In genomic region chr1:7009741-7010525, GRCh38 we compare ENCODE assay signal across 21 cellular contexts.
DNase-seq lines count a peak whose midpoint lies in the region; ATAC-seq and TF ChIP-seq lines count a peak whose summit lies in the region.
"Had no signal": no experiment of that assay in that cellular context is flagged by ENCODE, and none has a peak within 500 bp of the region (broad histone marks: within the 10 kb centered on the region; RNA-seq: fewer than 3 reads in every experiment).

No MANE protein-coding gene starts in this region.

- no peak overlapping the region for H3K18ac ChIP-seq in H9 (ENCODE audit: insufficient read length, low read depth, low read length)

- no peak for DNase-seq in H9
- DNase-seq in Panc1 (ENCODE audit: low read depth, low spot score), result no peak
- DNase-seq in endodermal cell, result peak; percentile 36
- peak; percentile 47 for DNase-seq in posterior vena cava (ENCODE audit: low spot score)
- no peak for DNase-seq in coronary artery (ENCODE audit: low spot score)
- DNase-seq in SK-N-DZ (ENCODE audit: low spot score), result no peak
- DNase-seq: ACHN; BE2C; C1 segment of cervical spinal cord; CD4-positive, CD25-positive, alpha-beta regulatory T cell; CD8-positive, alpha-beta memory T cell; COR-L47; DMS 273 treated with DMSO at 0.1 percent for 48 hours; DMS53; DND-41; EL; HFFc6; IMR-90 had no signal

- H4K91ac ChIP-seq in H9 (ENCODE audit: insufficient read length, low read depth, low read length), result no peak overlapping the region

- H3K23me2 ChIP-seq in H9 (ENCODE audit: insufficient read length, low read depth, low read length, poor library complexity, severe bottlenecking), result no peaks in the 10 kb centered on the region

- H3K9me3 ChIP-seq in H9 (ENCODE audit: control insufficient read depth, low read depth, low read length) (no peaks in the 10 kb centered on the region), Panc1 (ENCODE audit: control insufficient read depth, insufficient read depth, low read depth, low read length) (no peaks in the 10 kb centered on the region), endodermal cell (ENCODE audit: control insufficient read depth, low read length) (no peaks in the 10 kb centered on the region)
- H3K9me3 ChIP-seq: BE2C had no signal

- H3K79me2 ChIP-seq in H9 (ENCODE audit: insufficient read depth, low read length), result no peaks in the 10 kb centered on the region

- no peaks in the 10 kb centered on the region for H3K4me1 ChIP-seq in H9 (ENCODE audit: insufficient read depth, low read length)
- H3K4me1 ChIP-seq in Panc1 (ENCODE audit: control insufficient read depth, insufficient read depth, low read length), result no peaks in the 10 kb centered on the region
- H3K4me1 ChIP-seq in endodermal cell (ENCODE audit: control insufficient read depth, insufficient read depth, low read length), result no peaks in the 10 kb centered on the region
- H3K4me1 ChIP-seq: BE2C had no signal

- in situ Hi-C loops in Panc1 (cut with HindIII; ENCODE audit: low pct_unique_long_range_greater_than_20kb, low sequenced_read_pairs), result no loop called here

- intact Hi-C loops in Panc1 (cut with micrococcal nuclease; ENCODE audit: unreplicated experiment) (no loop called here), posterior vena cava (cut with DNase I) (no loop called here)

- peaks cover 4% of the 10 kb centered on the region; the same call in 1 of the 2 replicates for H3K27me3 Mint-ChIP-seq in H9 (ENCODE audit: low read depth)
- H3K27me3 Mint-ChIP-seq in endodermal cell (ENCODE audit: insufficient read depth), result peaks cover 1% of the 10 kb centered on the region
- H3K27me3 Mint-ChIP-seq: CD4-positive, CD25-positive, alpha-beta regulatory T cell had no signal

- no peak overlapping the region for H3T11ph ChIP-seq in H9 (ENCODE audit: low read length)

- H3K36me3 Mint-ChIP-seq in H9 (ENCODE audit: insufficient read depth in 1 of 3, low read depth in 3 of 3) (no peaks in the 10 kb centered on the region), endodermal cell (ENCODE audit: low read depth) (no peaks in the 10 kb centered on the region)
- H3K36me3 Mint-ChIP-seq: CD4-positive, CD25-positive, alpha-beta regulatory T cell; CD8-positive, alpha-beta memory T cell had no signal

- POLR2A ChIA-PET in Panc1 (lab: Charles Lee), result no interaction called here

- H3K79me1 ChIP-seq in H9 (ENCODE audit: insufficient read depth, low read depth, low read length, poor library complexity, severe bottlenecking), result no peaks in the 10 kb centered on the region

- no peak overlapping the region for H2BK120ac ChIP-seq in H9 (ENCODE audit: low read depth, low read length, poor library complexity, severe bottlenecking)

- no peak overlapping the region for H3K56ac ChIP-seq in H9 (ENCODE audit: insufficient read length, low read depth, low read length)

- no peak overlapping the region for H3K4me2 ChIP-seq in H9 (ENCODE audit: insufficient read depth, insufficient read length, low read length)

- H2AFZ ChIP-seq in H9 (ENCODE audit: low read length), result no peak overlapping the region

- H4K8ac ChIP-seq in H9 (replicated peaks; ENCODE audit: insufficient read length, low read depth, low read length), result no peak overlapping the region

- no peaks in the 10 kb centered on the region for H4K20me1 ChIP-seq in H9 (ENCODE audit: control insufficient read depth, insufficient read depth, insufficient read length)

- WGBS in H9 (ENCODE audit: extremely low coverage, insufficient read length, low lambda C conversion rate), result no CpG with 5 or more reads among the region's 16 CpGs
- WGBS in endodermal cell (ENCODE audit: insufficient coverage in 1 of 2, insufficient read length in 1 of 2), 2 experiments, result 88 to 92% methylated on average over 7 to 16 of the region's 16 CpGs

- H3K9ac ChIP-seq in H9 (ENCODE audit: extremely low read depth, insufficient read length, low read length), result no peak overlapping the region
- no peak overlapping the region for H3K9ac ChIP-seq in endodermal cell (ENCODE audit: extremely low read depth, low read length, poor library complexity, severe bottlenecking)

- H2BK20ac ChIP-seq in H9 (ENCODE audit: low read depth, low read length, poor library complexity, severe bottlenecking), result no peak overlapping the region

- no peak overlapping the region for H3K27ac ChIP-seq in H9 (ENCODE audit: insufficient read length, low read depth, low read length)
- no peak overlapping the region for H3K27ac ChIP-seq in Panc1 (ENCODE audit: low read length)
- H3K27ac ChIP-seq in endodermal cell (ENCODE audit: low read depth, low read length), result no peak overlapping the region
- H3K27ac ChIP-seq in coronary artery, result no peak overlapping the region

- no peak overlapping the region for H4K5ac ChIP-seq in H9 (ENCODE audit: insufficient read length, low read depth, low read length)

- no peak for TF ChIP-seq CTCF in H9 (conservative IDR thresholded peaks at IDR 0.05)
- no peak for TF ChIP-seq CTCF in Panc1 (IDR thresholded peaks at IDR 0.05)
- no peak for TF ChIP-seq CTCF in endodermal cell (conservative IDR thresholded peaks at IDR 0.05)
- TF ChIP-seq CTCF in coronary artery (IDR thresholded peaks at IDR 0.05), result no peak

- ATAC-seq in Panc1, result 0 out of 2 replicates have a peak, but pooled peaks have one; percentile 27
- ATAC-seq in HG03039 (IDR thresholded peaks at IDR 0.05; ENCODE audit: unreplicated experiment), result no peak
- ATAC-seq: GM12878, HCT116 had no signal

- H3K27ac Mint-ChIP-seq in H9, result no peak overlapping the region
- H3K27ac Mint-ChIP-seq in endodermal cell, result no peak overlapping the region
- H3K27ac Mint-ChIP-seq: CD4-positive, CD25-positive, alpha-beta regulatory T cell; CD8-positive, alpha-beta memory T cell; HFFc6 had no signal

- H3K36me3 ChIP-seq in Panc1 (ENCODE audit: control insufficient read depth, insufficient read depth, low read length), result no peaks in the 10 kb centered on the region
- H3K36me3 ChIP-seq in endodermal cell (ENCODE audit: control insufficient read depth, insufficient read depth, low read length), result no peaks in the 10 kb centered on the region
- H3K36me3 ChIP-seq: BE2C had no signal

- peak overlapping the region; percentile 37; the same call in 1 of the 2 replicates for H3K14ac ChIP-seq in H9 (ENCODE audit: insufficient read depth, low read length)

- no peak overlapping the region for H2BK5ac ChIP-seq in H9 (ENCODE audit: insufficient read length, low read length)

- no peak overlapping the region for H3K4ac ChIP-seq in H9 (ENCODE audit: low read depth, low read length)

- H2BK12ac ChIP-seq in H9 (ENCODE audit: insufficient read length, low read depth, low read length), result no peak overlapping the region

- H3K4me3 ChIP-seq in Panc1 (ENCODE audit: low read depth in 2 of 2, low read length in 2 of 2), result no peak overlapping the region
- H3K4me3 ChIP-seq in endodermal cell (ENCODE audit: low read length), result no peak overlapping the region
- H3K4me3 ChIP-seq in coronary artery, result no peak overlapping the region
- H3K4me3 ChIP-seq: GM12878 had no signal

- no peaks in the 10 kb centered on the region for H3K27me3 ChIP-seq in H9 (ENCODE audit: insufficient read depth, low read length)
- H3K27me3 ChIP-seq in Panc1 (ENCODE audit: control insufficient read depth, insufficient read depth, low read length), result no peaks in the 10 kb centered on the region; the same call in none of the 2 replicates
- H3K27me3 ChIP-seq in endodermal cell (ENCODE audit: control insufficient read depth, insufficient read depth, low read length, poor library complexity, severe bottlenecking), result no peaks in the 10 kb centered on the region
- H3K27me3 ChIP-seq: BE2C had no signal

- no peak overlapping the region for H3K23ac ChIP-seq in H9 (ENCODE audit: insufficient read length, low read depth, low read length)

- no peak overlapping the region for H2BK15ac ChIP-seq in H9 (ENCODE audit: low read depth, low read length)

- CTCF ChIA-PET in Panc1 (lab: Charles Lee), result no interaction called here

- H2AK5ac ChIP-seq in H9 (ENCODE audit: insufficient read length, low read length), result no peak overlapping the region

- no peaks in the 10 kb centered on the region for H3K4me1 Mint-ChIP-seq in H9
- H3K4me1 Mint-ChIP-seq in endodermal cell, result no peaks in the 10 kb centered on the region
- H3K4me1 Mint-ChIP-seq: CD4-positive, CD25-positive, alpha-beta regulatory T cell; CD8-positive, alpha-beta memory T cell had no signal

- BruUV-seq in Panc1 (replicated peaks; lab: Mats Ljungman, UMichigan), result no TSS peak

- H3K4me3 Mint-ChIP-seq in H9, result no peak overlapping the region
- no peak overlapping the region for H3K4me3 Mint-ChIP-seq in endodermal cell
- H3K4me3 Mint-ChIP-seq: CD4-positive, CD25-positive, alpha-beta regulatory T cell; CD8-positive, alpha-beta memory T cell; HFFc6 had no signal

- H3K9me3 Mint-ChIP-seq in H9, result no peaks in the 10 kb centered on the region
- no peaks in the 10 kb centered on the region for H3K9me3 Mint-ChIP-seq in endodermal cell
- H3K9me3 Mint-ChIP-seq: CD8-positive, alpha-beta memory T cell; HFFc6 had no signal

Comparison
In these comparisons a context has a peak if more than half of its experiments do, and no peak if none do; other contexts are left out.
1. DNase-seq: peak in endodermal cell (single experiment) and posterior vena cava (single experiment); none in H9 (single experiment), Panc1 (single experiment), coronary artery (single experiment) and SK-N-DZ (single experiment).